In genomic region chr5:122756263-122756911, GRCh38 we compare ENCODE assay signal across 9 cellular contexts. TPM values are rescaled to one million over a fixed set of nuclear protein-coding genes. Genes with fewer than 3 reads are reported as not detected.
DNase-seq lines count a peak whose midpoint lies in the region; ATAC-seq and TF ChIP-seq lines count a peak whose summit lies in the region.
"Had no signal": no experiment of that assay in that cellular context is flagged by ENCODE, and none has a peak within 500 bp of the region (broad histone marks: within the 10 kb centered on the region; RNA-seq: fewer than 3 reads in every experiment).

No MANE protein-coding gene starts in this region.

- no peak overlapping the region for H3K27ac Mint-ChIP-seq in immature natural killer cell

- no peak overlapping the region for H3K4ac ChIP-seq in IMR-90 (ENCODE audit: low read depth, low read length)

- H3K9ac ChIP-seq in IMR-90 (ENCODE audit: low read depth, low read length) (no peak overlapping the region), skeletal muscle tissue (ENCODE audit: low read depth in 1 of 3, low read length in 3 of 3) (no peak overlapping the region)

- no CpG with 5 or more reads among the region's 2 CpGs for WGBS in IMR-90 (ENCODE audit: extremely low coverage in 2 of 2, insufficient read length in 1 of 2), 2 experiments
- 87% methylated on average over 2 of the region's 2 CpGs for WGBS in hepatocyte (ENCODE audit: low lambda C conversion rate, missing lambda C conversion rate)

- H3K36me3 ChIP-seq in IMR-90 (ENCODE audit: control insufficient read depth, insufficient read depth, low read length) (no peaks in the 10 kb centered on the region), skeletal muscle tissue (ENCODE audit: control insufficient read depth in 3 of 3, insufficient read depth in 3 of 3, low read length in 3 of 3) (no peaks in the 10 kb centered on the region), hepatocyte (replicated peaks; ENCODE audit: insufficient read depth, low read depth) (no peaks in the 10 kb centered on the region)
- H3K36me3 ChIP-seq: thoracic aorta had no signal

- no peak overlapping the region for H2AK9ac ChIP-seq in IMR-90 (replicated peaks; ENCODE audit: low read depth, low read length, poor library complexity)

- CTCF ChIA-PET in IMR-90 (lab: Yijun Ruan, JAX) = no interaction called here

- H2BK15ac ChIP-seq in IMR-90 (ENCODE audit: low read depth, low read length) = no peak overlapping the region

- no peak for TF ChIP-seq CTCF in IMR-90 (conservative IDR thresholded peaks at IDR 0.05; ENCODE audit: low read depth, low read length)
- TF ChIP-seq CTCF in hepatocyte (IDR thresholded peaks at IDR 0.05; ENCODE audit: poor library complexity) = no peak

- no peaks in the 10 kb centered on the region for H3K9me2 ChIP-seq in hepatocyte (replicated peaks; ENCODE audit: insufficient read depth)

- no peaks in the 10 kb centered on the region for H4K20me1 ChIP-seq in IMR-90 (ENCODE audit: insufficient read depth, low read length)
- H4K20me1 ChIP-seq in hepatocyte (ENCODE audit: insufficient read depth, poor library complexity, severe bottlenecking) = no peaks in the 10 kb centered on the region

- no peaks in the 10 kb centered on the region for H3K9me3 ChIP-seq in IMR-90 (ENCODE audit: control insufficient read depth, insufficient read depth, low read length)
- H3K9me3 ChIP-seq in skeletal muscle tissue (ENCODE audit: control insufficient read depth in 3 of 3, low read length in 3 of 3) = no peaks in the 10 kb centered on the region
- H3K9me3 ChIP-seq in hepatocyte (ENCODE audit: low read depth) = no peaks in the 10 kb centered on the region
- H3K9me3 ChIP-seq: thoracic aorta had no signal

- H4K8ac ChIP-seq in IMR-90 (ENCODE audit: low read depth in 2 of 2, low read length in 2 of 2) = no peak overlapping the region

- H3K4me1 Mint-ChIP-seq in immature natural killer cell = no peaks in the 10 kb centered on the region

- H3K4me2 ChIP-seq in IMR-90 (ENCODE audit: low read depth, low read length) = no peak overlapping the region
- H3K4me2 ChIP-seq in hepatocyte = no peak overlapping the region

- in situ Hi-C loops in IMR-90 (cut with MboI; ENCODE audit: low sequenced_read_pairs) = no loop called here

- intact Hi-C loops in IMR-90 (cut with micrococcal nuclease) = no loop called here

- H3K9me1 ChIP-seq in IMR-90 (ENCODE audit: insufficient read depth, low read length) = no peaks in the 10 kb centered on the region

- H3K14ac ChIP-seq in IMR-90 (replicated peaks; ENCODE audit: low read depth, low read length) = no peak overlapping the region

- ATAC-seq in GM21526 (IDR thresholded peaks at IDR 0.05; ENCODE audit: low FRiP score, unreplicated experiment) = peak; percentile 87
- peak; percentile 62 for ATAC-seq in IMR-90 (ENCODE audit: low read depth)

- H3K27ac ChIP-seq in IMR-90 (ENCODE audit: insufficient read depth, low read length) = no peak overlapping the region
- peak overlapping the region; percentile 30 for H3K27ac ChIP-seq in skeletal muscle tissue (ENCODE audit: low read depth, low read length)
- no peak overlapping the region for H3K27ac ChIP-seq in hepatocyte
- H3K27ac ChIP-seq: thoracic aorta had no signal

- H3K4me1 ChIP-seq in IMR-90 (ENCODE audit: control insufficient read depth, insufficient read depth, low read length) (peaks cover 2% of the 10 kb centered on the region; the same call in 1 of the 2 replicates), skeletal muscle tissue (ENCODE audit: control insufficient read depth in 3 of 3, insufficient read depth in 3 of 3, low read length in 3 of 3) (no peaks in the 10 kb centered on the region), hepatocyte (ENCODE audit: insufficient read depth) (no peaks in the 10 kb centered on the region)

- no peaks in the 10 kb centered on the region for H3K79me2 ChIP-seq in hepatocyte

- POLR2A ChIA-PET in IMR-90 (lab: Charles Lee; ENCODE audit: unreplicated experiment) = no interaction called here

- DNase-seq in EH (ENCODE audit: low read depth) (peak; percentile 69), IMR-90 (peak; percentile 80), dedifferentiated amniotic fluid mesenchymal stem cell (ENCODE audit: extremely low spot score) (peak; percentile 76), immature natural killer cell (no peak), hepatocyte (ENCODE audit: low spot score) (no peak), NCI-H82 (lab: John Stamatoyannopoulos, UW) (no peak)

- H3K27me3 ChIP-seq in IMR-90 (ENCODE audit: control insufficient read depth, insufficient read depth, low read length) = no peaks in the 10 kb centered on the region
- no peaks in the 10 kb centered on the region for H3K27me3 ChIP-seq in skeletal muscle tissue (ENCODE audit: control insufficient read depth in 3 of 3, insufficient read depth in 3 of 3, low read length in 3 of 3)
- H3K27me3 ChIP-seq in hepatocyte = no peaks in the 10 kb centered on the region

- no peaks in the 10 kb centered on the region for H3K9me3 Mint-ChIP-seq in immature natural killer cell

- H2BK5ac ChIP-seq in IMR-90 (ENCODE audit: low read depth, low read length, poor library complexity, severe bottlenecking) = no peak overlapping the region

- H3K36me3 Mint-ChIP-seq in immature natural killer cell = no peaks in the 10 kb centered on the region

- TF ChIP-seq POLR2A in IMR-90 (IDR thresholded peaks at IDR 0.05; ENCODE audit: low read depth, low read length) = no peak

- H3K4me3 ChIP-seq in IMR-90 (ENCODE audit: insufficient read depth, low read depth, low read length) (no peak overlapping the region), skeletal muscle tissue (ENCODE audit: low read length in 3 of 3) (no peak overlapping the region), hepatocyte (no peak overlapping the region)
- H3K4me3 ChIP-seq: thoracic aorta had no signal

- H3K4me3 Mint-ChIP-seq in immature natural killer cell = no peak overlapping the region

- H3K79me1 ChIP-seq in IMR-90 (ENCODE audit: low read depth in 1 of 2, low read length in 2 of 2) = no peaks in the 10 kb centered on the region

- H2AFZ ChIP-seq in IMR-90 (replicated peaks; ENCODE audit: low read length, poor library complexity) (no peak overlapping the region), hepatocyte (no peak overlapping the region)

- H3K18ac ChIP-seq in IMR-90 (ENCODE audit: low read depth, low read length) = no peak overlapping the region

- H2BK120ac ChIP-seq in IMR-90 (ENCODE audit: low read depth, low read length) = peak overlapping the region; percentile 20; the same call in 1 of the 2 replicates

- TF ChIP-seq RAD21 in IMR-90 (IDR thresholded peaks at IDR 0.05; ENCODE audit: low read length) = no peak

- H4K91ac ChIP-seq in IMR-90 (ENCODE audit: insufficient read depth, low read depth, low read length) = no peak overlapping the region

- no peak overlapping the region for H3K23ac ChIP-seq in IMR-90 (ENCODE audit: low read depth, low read length)

- H2BK20ac ChIP-seq in IMR-90 (ENCODE audit: low read depth, low read length) = no peak overlapping the region

- peaks cover 3 to 4% (median 3%) of the 10 kb centered on the region in 3 donors for H3K27me3 Mint-ChIP-seq in immature natural killer cell (ENCODE audit: low read depth in 3 of 3)

- no peak overlapping the region for H4K5ac ChIP-seq in IMR-90 (ENCODE audit: low read depth, low read length)

- no TSS peak for BruUV-seq in IMR-90 (replicated peaks; lab: Mats Ljungman, UMichigan)

- no peak overlapping the region for H2AK5ac ChIP-seq in IMR-90 (ENCODE audit: low read depth, low read length)

- no peak overlapping the region for H3K56ac ChIP-seq in IMR-90 (ENCODE audit: extremely low read depth, insufficient read depth, low read length)

- dilution Hi-C loops in IMR-90 (cut with HindIII; ENCODE audit: low sequenced_read_pairs, unreplicated experiment) = no loop called here

TF ChIP-seq in IMR-90, 13 proteins besides CTCF, POLR2A, EP300 and RAD21:
- TF ChIP-seq NFE2L2 (IDR thresholded peaks at IDR 0.05; ENCODE audit: low read depth, low read length) (no peak), USF2 (IDR thresholded peaks at IDR 0.05; ENCODE audit: low read depth, low read length) (no peak), CHD1 (IDR thresholded peaks at IDR 0.05; ENCODE audit: low read depth, low read length) (no peak), MAFK (IDR thresholded peaks at IDR 0.05; ENCODE audit: low read depth, low read length) (peak; percentile 69), MXI1 (IDR thresholded peaks at IDR 0.05; ENCODE audit: borderline replicate concordance, low read depth, low read length) (no peak), MAZ (IDR thresholded peaks at IDR 0.05; ENCODE audit: borderline replicate concordance, low read depth, low read length) (no peak), FOS (IDR thresholded peaks at IDR 0.05; ENCODE audit: low read depth, low read length) (no peak), RFX5 (IDR thresholded peaks at IDR 0.05; ENCODE audit: low read depth, low read length) (no peak), ELK1 (IDR thresholded peaks at IDR 0.05; ENCODE audit: borderline replicate concordance, low read depth, low read length) (no peak), BHLHE40 (IDR thresholded peaks at IDR 0.05; ENCODE audit: low read depth, low read length) (no peak), RCOR1 (IDR thresholded peaks at IDR 0.05; ENCODE audit: insufficient replicate concordance, low read length) (no peak), CEBPB (IDR thresholded peaks at IDR 0.05; ENCODE audit: low read depth, low read length) (peak; percentile 81), SMC3 (IDR thresholded peaks at IDR 0.05; ENCODE audit: low read depth, low read length) (no peak)

RNA-seq across cellular contexts. Expression of gene SNX2, which starts 18.5 kb away (rescaled TPM):
- total RNA-seq in IMR-90 (2012; rRNA removed) = 52.9 and 54.7 TPM in 2 replicates
- 24.9 and 26.3 TPM in 2 replicates for polyA plus RNA-seq in IMR-90 (2012; rRNA removed)
- 6.7 and 8.8 TPM in 2 replicates for polyA plus RNA-seq in IMR-90 (2012; cell fraction: cytosol; rRNA removed)
- 2.9 and 8.8 TPM in 2 replicates for polyA plus RNA-seq in IMR-90 (2012; cell fraction: nucleus; rRNA removed; ENCODE audit: low replicate concordance)
- total RNA-seq in skeletal muscle tissue = 37.6 TPM
- 10 to 100 TPM; 37.7 to 57.4 (median 50.2) TPM for polyA plus RNA-seq in immature natural killer cell
- 98.4 and 107 TPM in 2 replicates for total RNA-seq in hepatocyte
- 99.5 and 102 TPM in 2 replicates for polyA plus RNA-seq in hepatocyte

Comparison
In these comparisons a context has a peak if more than half of its experiments do, and no peak if none do; other contexts are left out.
1. DNase-seq: peak in EH (single experiment), IMR-90 (single experiment) and dedifferentiated amniotic fluid mesenchymal stem cell (single experiment); none in immature natural killer cell (0 of 3), hepatocyte (single experiment) and NCI-H82 (single experiment).